Comparison of ENCODE assay signal across 8 cellular contexts in genomic region chr6:27837636-27838512, GRCh38.
DNase-seq lines count a peak whose midpoint lies in the region; ATAC-seq and TF ChIP-seq lines count a peak whose summit lies in the region.

No MANE protein-coding gene starts in this region.

- peak overlapping the region; percentile 76; the same call in 1 of the 2 replicates for H2AK5ac ChIP-seq in IMR-90 (ENCODE audit: low read depth, low read length)

- peak overlapping the region; percentile 92 for H4K5ac ChIP-seq in IMR-90 (ENCODE audit: low read depth, low read length)

- H4K91ac ChIP-seq in IMR-90 (ENCODE audit: insufficient read depth, low read depth, low read length), result peak overlapping the region; percentile 93

- peak overlapping the region; percentile 65 for H3K18ac ChIP-seq in IMR-90 (ENCODE audit: low read depth, low read length)

- TF ChIP-seq CTCF in IMR-90 (conservative IDR thresholded peaks at IDR 0.05; ENCODE audit: low read depth, low read length) (no peak), esophagus muscularis mucosa (IDR thresholded peaks at IDR 0.05) (no peak)

- H3K36me3 ChIP-seq in IMR-90 (ENCODE audit: control insufficient read depth, insufficient read depth, low read length) (no peaks in the 10 kb centered on the region), esophagus muscularis mucosa (peaks cover 0 to 4% (median 0%) of the 10 kb centered on the region in 4 donors), muscle layer of colon (ENCODE audit: insufficient read depth, low read length) (no peaks in the 10 kb centered on the region)

- TSS peak; percentile 79 for BruUV-seq in IMR-90 (replicated peaks; lab: Mats Ljungman, UMichigan)

- POLR2A ChIA-PET in IMR-90 (lab: Charles Lee; ENCODE audit: unreplicated experiment), result interaction anchor here (0.5 to 4.4 kb wide), 8 partner anchors 15 to 1817 kb away, joined by 3 to 61 read pairs (median 8); a partner anchor contains a TSS

- H3K4ac ChIP-seq in IMR-90 (ENCODE audit: low read depth, low read length), result peak overlapping the region; percentile 95

- DNase-seq in DMS79 treated with DMSO at 0.1 percent for 48 hours (lab: John Stamatoyannopoulos, UW) (peak; percentile 84), IMR-90 (peak; percentile 100), OCI-M1 (lab: John Stamatoyannopoulos, UW) (peak; percentile 99), esophagus muscularis mucosa (ENCODE audit: extremely low spot score) (peak; percentile 93)
- DNase-seq in activated T-cell treated with anti-CD3 and anti-CD28 coated beads, Interleukin-2, amount 50 U/mL, for 48 hours, result peak; percentile 82 to 83
- peak; percentile 80 for DNase-seq in stimulated activated naive CD8-positive, alpha-beta T cell treated with anti-CD3 and anti-CD28 coated beads, Interleukin-15, Interleukin-2, amounts not matched to agents 100 U/mL and 50 U/mL, for 24 hours

- peak overlapping the region; percentile 90 to 93 for H4K8ac ChIP-seq in IMR-90 (ENCODE audit: low read depth in 2 of 2, low read length in 2 of 2)

- H2BK120ac ChIP-seq in IMR-90 (ENCODE audit: low read depth, low read length), result peak overlapping the region; percentile 50

- intact Hi-C loops in IMR-90 (cut with micrococcal nuclease) (loop anchor here (2.0 to 10.0 kb wide), 3 partner anchors 35 to 1813 kb away; a partner anchor contains a TSS), esophagus muscularis mucosa (cut with DNase I) (loop anchor here (2.0 to 10.0 kb wide), 3 partner anchors 27 to 1813 kb away; a partner anchor contains a TSS)

- H3K9me1 ChIP-seq in IMR-90 (ENCODE audit: insufficient read depth, low read length), result no peaks in the 10 kb centered on the region

- TF ChIP-seq RAD21 in IMR-90 (IDR thresholded peaks at IDR 0.05; ENCODE audit: low read length), result no peak

- ATAC-seq in GM21619 (IDR thresholded peaks at IDR 0.05; ENCODE audit: unreplicated experiment), result peak; percentile 72
- ATAC-seq in IMR-90 (ENCODE audit: low read depth), result peak; percentile 86
- peak; percentile 80 for ATAC-seq in stimulated activated naive CD8-positive, alpha-beta T cell treated with anti-CD3 and anti-CD28 coated beads, Interleukin-15, Interleukin-2, amounts not matched to agents 100 U/mL and 50 U/mL, for 24 hours

- H2AK9ac ChIP-seq in IMR-90 (replicated peaks; ENCODE audit: low read depth, low read length, poor library complexity), result peak overlapping the region; percentile 88

- TF ChIP-seq POLR2A in IMR-90 (IDR thresholded peaks at IDR 0.05; ENCODE audit: low read depth, low read length), result peak; percentile 90
- peak; percentile 43 for TF ChIP-seq POLR2A in esophagus muscularis mucosa (IDR thresholded peaks at IDR 0.05; ENCODE audit: low read depth)

- H3K4me3 ChIP-seq in IMR-90 (ENCODE audit: insufficient read depth, low read depth, low read length), result peak overlapping the region; percentile 63
- peak overlapping the region; percentile 69 to 90 (median 77) for H3K4me3 ChIP-seq in esophagus muscularis mucosa
- peak overlapping the region; percentile 67 to 70 for H3K4me3 ChIP-seq in muscle layer of colon (ENCODE audit: low read depth in 1 of 2, low read length in 2 of 2)

- H3K9me3 ChIP-seq in IMR-90 (ENCODE audit: control insufficient read depth, insufficient read depth, low read length), result no peaks in the 10 kb centered on the region
- no peaks in the 10 kb centered on the region for H3K9me3 ChIP-seq in esophagus muscularis mucosa
- no peaks in the 10 kb centered on the region for H3K9me3 ChIP-seq in muscle layer of colon (ENCODE audit: low read length)

- peak overlapping the region; percentile 92 for H3K4me2 ChIP-seq in IMR-90 (ENCODE audit: low read depth, low read length)

- no peak for TF ChIP-seq EP300 in esophagus muscularis mucosa (IDR thresholded peaks at IDR 0.05)

- no peaks in the 10 kb centered on the region for H4K20me1 ChIP-seq in IMR-90 (ENCODE audit: insufficient read depth, low read length)

- H3K23ac ChIP-seq in IMR-90 (ENCODE audit: low read depth, low read length), result peak overlapping the region; percentile 95

- CTCF ChIA-PET in IMR-90 (lab: Yijun Ruan, JAX), result interaction anchor here (0.7 to 1.9 kb wide), 3 partner anchors 28 to 55 kb away, joined by 3 to 7 read pairs (median 3); a partner anchor contains a TSS

- H2BK20ac ChIP-seq in IMR-90 (ENCODE audit: low read depth, low read length), result peak overlapping the region; percentile 15; the same call in 1 of the 2 replicates

- in situ Hi-C loops in IMR-90 (cut with MboI; ENCODE audit: low sequenced_read_pairs), result loop anchor here (25.0 kb wide), 1 partner anchor 1626 kb away; a partner anchor contains a TSS

- H2AFZ ChIP-seq in IMR-90 (replicated peaks; ENCODE audit: low read length, poor library complexity), result peak overlapping the region; percentile 77

- H3K14ac ChIP-seq in IMR-90 (replicated peaks; ENCODE audit: low read depth, low read length), result peak overlapping the region; percentile 95

- peak overlapping the region; percentile 99 for H3K9ac ChIP-seq in IMR-90 (ENCODE audit: low read depth, low read length)
- H3K9ac ChIP-seq in muscle layer of colon (ENCODE audit: low read length), result peak overlapping the region; percentile 65

- dilution Hi-C loops in IMR-90 (cut with HindIII; ENCODE audit: low sequenced_read_pairs, unreplicated experiment), result no loop called here

- WGBS in IMR-90 (ENCODE audit: extremely low coverage in 2 of 2, insufficient read length in 1 of 2), 2 experiments, result 1% methylated on average over 24 of the region's 49 CpGs; no CpG with 5 or more reads in 1 of the 2 experiments
- under 1% methylated on average over 41 of the region's 49 CpGs for WGBS in esophagus muscularis mucosa

- H2BK15ac ChIP-seq in IMR-90 (ENCODE audit: low read depth, low read length), result peak overlapping the region; percentile 24; the same call in 1 of the 3 replicates

- H3K27me3 ChIP-seq in IMR-90 (ENCODE audit: control insufficient read depth, insufficient read depth, low read length) (no peaks in the 10 kb centered on the region), esophagus muscularis mucosa (peaks cover 0 to 3% (median 0%) of the 10 kb centered on the region in 4 donors), muscle layer of colon (ENCODE audit: control insufficient read depth in 1 of 2, insufficient read depth in 2 of 2, low read length in 2 of 2) (peaks cover 8 to 11% of the 10 kb centered on the region in 2 donors)

- peaks cover 0 to 22% of the 10 kb centered on the region in 2 experiments; a peak in 2 of 4 replicates for H3K79me1 ChIP-seq in IMR-90 (ENCODE audit: low read depth in 1 of 2, low read length in 2 of 2)

- H3K56ac ChIP-seq in IMR-90 (ENCODE audit: extremely low read depth, insufficient read depth, low read length), result peak overlapping the region; percentile 99

- H3K4me1 ChIP-seq in IMR-90 (ENCODE audit: control insufficient read depth, insufficient read depth, low read length) (no peaks in the 10 kb centered on the region), esophagus muscularis mucosa (peaks cover 18 to 30% (median 27%) of the 10 kb centered on the region in 4 donors), muscle layer of colon (ENCODE audit: insufficient read depth, low read length) (peaks cover 9% of the 10 kb centered on the region)

- H3K27ac ChIP-seq in IMR-90 (ENCODE audit: insufficient read depth, low read length) (peak overlapping the region; percentile 88), esophagus muscularis mucosa (replicated peaks in 1 of 4) (peak overlapping the region; percentile 89 to 96 (median 95)), muscle layer of colon (ENCODE audit: low read depth, low read length) (peak overlapping the region; percentile 92)

- H2BK5ac ChIP-seq in IMR-90 (ENCODE audit: low read depth, low read length, poor library complexity, severe bottlenecking), result peak overlapping the region; percentile 96

TF ChIP-seq in IMR-90, 13 proteins besides CTCF, POLR2A, EP300 and RAD21:
- no peak; the same call in 1 of the 2 replicates for TF ChIP-seq CHD1 (IDR thresholded peaks at IDR 0.05; ENCODE audit: low read depth, low read length)
- TF ChIP-seq FOS (IDR thresholded peaks at IDR 0.05; ENCODE audit: low read depth, low read length), result no peak; the same call in 1 of the 2 replicates
- TF ChIP-seq MAFK (IDR thresholded peaks at IDR 0.05; ENCODE audit: low read depth, low read length), result no peak
- TF ChIP-seq MAZ (IDR thresholded peaks at IDR 0.05; ENCODE audit: borderline replicate concordance, low read depth, low read length), result no peak
- no peak for TF ChIP-seq SMC3 (IDR thresholded peaks at IDR 0.05; ENCODE audit: low read depth, low read length)
- no peak for TF ChIP-seq MXI1 (IDR thresholded peaks at IDR 0.05; ENCODE audit: borderline replicate concordance, low read depth, low read length)
- TF ChIP-seq BHLHE40 (IDR thresholded peaks at IDR 0.05; ENCODE audit: low read depth, low read length), result no peak
- TF ChIP-seq ELK1 (IDR thresholded peaks at IDR 0.05; ENCODE audit: borderline replicate concordance, low read depth, low read length), result no peak
- TF ChIP-seq CEBPB (IDR thresholded peaks at IDR 0.05; ENCODE audit: low read depth, low read length), result peak; percentile 76
- no peak for TF ChIP-seq NFE2L2 (IDR thresholded peaks at IDR 0.05; ENCODE audit: low read depth, low read length)
- 0 out of 2 replicates have a peak, but pooled peaks have one; percentile 53 for TF ChIP-seq RFX5 (IDR thresholded peaks at IDR 0.05; ENCODE audit: low read depth, low read length)
- no peak for TF ChIP-seq RCOR1 (IDR thresholded peaks at IDR 0.05; ENCODE audit: insufficient replicate concordance, low read length)

Comparison
In these comparisons a context has a peak if more than half of its experiments do, and no peak if none do; other contexts are left out.
1. Peak in every context shown above with its lines: DNase-seq, ATAC-seq, H3K4me3 ChIP-seq and H3K27ac ChIP-seq.